16 cellular contexts compared by ENCODE assay signal in the genomic region with DNA sequence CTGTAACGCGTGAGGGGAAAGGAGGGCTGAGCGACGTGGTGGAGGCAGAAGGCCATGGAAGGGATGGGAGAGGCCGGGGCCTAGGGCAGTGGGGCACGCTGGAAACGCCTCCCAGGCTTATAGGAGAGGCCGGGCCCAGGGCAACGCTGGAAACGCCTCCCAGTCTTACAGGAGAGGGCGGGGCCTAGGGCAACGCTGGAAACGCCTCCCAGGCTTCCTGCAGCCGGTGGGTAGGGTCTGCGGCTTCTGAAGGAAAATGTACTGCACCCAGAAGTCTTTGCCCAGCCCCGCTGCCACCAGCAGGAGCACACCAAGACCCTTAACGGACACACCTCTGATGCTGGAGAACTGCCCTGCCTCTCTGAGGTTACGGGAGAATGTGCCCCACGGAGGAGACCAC. TPM values are rescaled to one million over a fixed set of nuclear protein-coding genes. Genes with fewer than 3 reads are reported as not detected.
DNase-seq lines count a peak whose midpoint lies in the region; ATAC-seq and TF ChIP-seq lines count a peak whose summit lies in the region.
"Had no signal": no experiment of that assay in that cellular context is flagged by ENCODE, and none has a peak within 500 bp of the region (broad histone marks: within the 10 kb centered on the region; RNA-seq: fewer than 3 reads in every experiment).

No MANE protein-coding gene starts in this region.

- H3K27me3 ChIP-seq in RWPE2 (ENCODE audit: insufficient read depth, poor library complexity, severe bottlenecking): no peaks in the 10 kb centered on the region
- no peaks in the 10 kb centered on the region for H3K27me3 ChIP-seq in gastroesophageal sphincter
- no peaks in the 10 kb centered on the region for H3K27me3 ChIP-seq in upper lobe of left lung
- H3K27me3 ChIP-seq: body of pancreas had no signal

- TF ChIP-seq CTCF in RWPE2 (IDR thresholded peaks at IDR 0.05; ENCODE audit: poor library complexity, severe bottlenecking): no peak
- TF ChIP-seq CTCF in gastroesophageal sphincter (IDR thresholded peaks at IDR 0.05): no peak
- no peak for TF ChIP-seq CTCF in upper lobe of left lung (IDR thresholded peaks at IDR 0.05)

- no peaks in the 10 kb centered on the region for H3K4me1 ChIP-seq in RWPE2 (ENCODE audit: insufficient read depth, poor library complexity, severe bottlenecking)
- H3K4me1 ChIP-seq in gastroesophageal sphincter: peaks cover 0 to 55% (median 21%) of the 10 kb centered on the region in 3 donors
- H3K4me1 ChIP-seq in upper lobe of left lung: peaks cover 7 to 31% (median 14%) of the 10 kb centered on the region in 4 donors
- H3K4me1 ChIP-seq: body of pancreas had no signal

- H3K36me3 ChIP-seq in RWPE2 (ENCODE audit: low read depth) (0 out of 2 replicates have a peak, but pooled peaks cover under 1% of the 10 kb centered on the region), gastroesophageal sphincter (peaks cover 0 to 85% of the 10 kb centered on the region in 2 donors), upper lobe of left lung (peaks cover 5 to 71% (median 52%) of the 10 kb centered on the region in 4 donors)

- 63 to 82% methylated on average over 4 to 6 of the region's 19 CpGs for WGBS in gastroesophageal sphincter (ENCODE audit: low coverage in 1 of 2), 2 donors
- 38 to 76% methylated on average over 15 to 19 of the region's 19 CpGs for WGBS in upper lobe of left lung, 2 donors

- H3K4me3 ChIP-seq in RWPE2 (ENCODE audit: severe bottlenecking): no peak overlapping the region
- no peak overlapping the region for H3K4me3 ChIP-seq in gastroesophageal sphincter
- H3K4me3 ChIP-seq in upper lobe of left lung: peak overlapping the region in 3 of 4 donors; percentile 11 to 20 (median 13)
- H3K4me3 ChIP-seq: body of pancreas had no signal

- TF ChIP-seq EP300 in gastroesophageal sphincter (IDR thresholded peaks at IDR 0.05): no peak
- TF ChIP-seq EP300 in upper lobe of left lung (IDR thresholded peaks at IDR 0.05): no peak

- ATAC-seq in left ventricle myocardium superior (peak; percentile 34), Right ventricle myocardium inferior (no peak), RWPE2 (ENCODE audit: low read depth) (no peak), gastroesophageal sphincter (peak; percentile 65), upper lobe of left lung (ENCODE audit: low FRiP score in 2 of 2) (no peak), HG02610 (IDR thresholded peaks at IDR 0.05; ENCODE audit: unreplicated experiment) (no peak), HG03457 (IDR thresholded peaks at IDR 0.05; ENCODE audit: unreplicated experiment) (no peak)
- ATAC-seq: body of pancreas had no signal

- TF ChIP-seq POLR2A in gastroesophageal sphincter (IDR thresholded peaks at IDR 0.05): no peak
- no peak for TF ChIP-seq POLR2A in upper lobe of left lung (IDR thresholded peaks at IDR 0.05)

- no peak overlapping the region for H3K27ac ChIP-seq in RWPE2 (ENCODE audit: poor library complexity, severe bottlenecking)
- H3K27ac ChIP-seq in gastroesophageal sphincter: peak overlapping the region in 3 of 4 donors; percentile 54 to 71 (median 62)
- H3K27ac ChIP-seq in upper lobe of left lung: peak overlapping the region; percentile 11 to 72 (median 46)
- H3K27ac ChIP-seq: body of pancreas had no signal

- DNase-seq in left ventricle myocardium superior: no peak
- DNase-seq in Right ventricle myocardium inferior (ENCODE audit: missing footprints): no peak
- peak; percentile 43 for DNase-seq in RWPE2 (ENCODE audit: low spot score)
- no peak for DNase-seq in upper lobe of left lung
- DNase-seq in superior temporal gyrus (ENCODE audit: extremely low spot score): no peak
- DNase-seq: activated CD4-positive, alpha-beta memory T cell treated with anti-CD3 and anti-CD28 coated beads, Interleukin-2, amount 10 ng/mL, durations not matched to agents 7 days and 5 days; activated effector memory CD4-positive, alpha-beta T cell treated with Interleukin-2 at 50 U/mL for 16 hours; body of pancreas; Karpas-422; NCI-H187; NCI-H526 treated with DMSO at 0.1 percent for 48 hours; nucleus accumbens; small intestine had no signal

- H3K9me3 ChIP-seq in RWPE2 (ENCODE audit: severe bottlenecking): no peaks in the 10 kb centered on the region
- H3K9me3 ChIP-seq in gastroesophageal sphincter: no peaks in the 10 kb centered on the region
- H3K9me3 ChIP-seq in upper lobe of left lung: no peaks in the 10 kb centered on the region
- H3K9me3 ChIP-seq: body of pancreas had no signal

- intact Hi-C loops in left ventricle myocardium superior (cut with micrococcal nuclease) (no loop called here), Right ventricle myocardium inferior (cut with DNase I) (loop anchor here (5.0 kb wide), 1 partner anchor 110 kb away; a partner anchor contains a TSS)

RNA-seq across cellular contexts. Expression of a gene that starts 9.1 kb away (rescaled TPM):
- 13.5 TPM for total RNA-seq in left ventricle myocardium superior
- 12.6 TPM for total RNA-seq in Right ventricle myocardium inferior
- total RNA-seq in gastroesophageal sphincter: 10 to 100 TPM; 20.3 to 34.2 (median 28.6) TPM
- 10 to 100 TPM; 21.5 to 97.4 (median 25.5) TPM for total RNA-seq in upper lobe of left lung

RNA-seq across cellular contexts. Expression of a gene that starts 10.8 kb away (rescaled TPM):
- total RNA-seq in left ventricle myocardium superior (2.0 TPM), Right ventricle myocardium inferior (4.1 TPM), gastroesophageal sphincter (10 to 100 TPM in 1 of 4 donors, 1 to 10 TPM in 3; 1.4 to 14.9 (median 4.5) TPM), upper lobe of left lung (1 to 10 TPM in 5 of 6 donors, under 1 TPM in 1; 0.49 to 7.0 (median 2.6) TPM)

RNA-seq across cellular contexts. Expression of a gene that starts 32.2 kb away (rescaled TPM):
- total RNA-seq in left ventricle myocardium superior: 1.9 TPM
- total RNA-seq in Right ventricle myocardium inferior: 2.7 TPM
- total RNA-seq in gastroesophageal sphincter: 10 to 100 TPM in 1 of 4 donors, 1 to 10 TPM in 2, under 1 TPM in 1; 0.94 to 16.8 (median 2.1) TPM
- 1 to 10 TPM in 5 of 6 donors, under 1 TPM in 1; 0.91 to 5.2 (median 1.4) TPM for total RNA-seq in upper lobe of left lung

RNA-seq across cellular contexts. Expression of a gene that starts 44.7 kb away (rescaled TPM):
- total RNA-seq in left ventricle myocardium superior: 36.9 TPM
- 37.0 TPM for total RNA-seq in Right ventricle myocardium inferior
- 100 to 1,000 TPM; 106 to 203 (median 154) TPM for total RNA-seq in gastroesophageal sphincter
- total RNA-seq in upper lobe of left lung: 100 to 1,000 TPM in 2 of 6 donors, 10 to 100 TPM in 4; 79.5 to 183 (median 85.9) TPM

Comparison
In these comparisons a context has a peak if more than half of its experiments do, and no peak if none do; other contexts are left out.
1. ATAC-seq: peak in left ventricle myocardium superior (single experiment) and gastroesophageal sphincter (single experiment); none in Right ventricle myocardium inferior (single experiment), RWPE2 (single experiment), upper lobe of left lung (0 of 2), HG02610 (single experiment) and HG03457 (single experiment).
2. H3K4me3 ChIP-seq: peak in upper lobe of left lung (3 of 4); none in RWPE2 (single experiment) and gastroesophageal sphincter (0 of 2).